27 cellular contexts compared by ENCODE assay signal in genomic region chr11:69180726-69181125, GRCh38. TPM values are rescaled to one million over a fixed set of nuclear protein-coding genes. Genes with fewer than 3 reads are reported as not detected.
"Had no signal": no experiment of that assay in that cellular context is flagged by ENCODE, and none has a peak within 500 bp of the region (broad histone marks: within the 10 kb centered on the region; RNA-seq: fewer than 3 reads in every experiment).

No MANE protein-coding gene starts in this region.

- H3K9me3 ChIP-seq: mucosa of descending colon, right atrium auricular region, right lobe of liver, uterus had no signal

- H3K27me3 ChIP-seq: heart right ventricle, hepatocyte, right atrium auricular region, right lobe of liver, tibial nerve, uterus had no signal

- H3K9me3 Mint-ChIP-seq: stimulated activated memory B cell treated with anti-CD40 and anti-IgM and Interleukin-4, amounts not matched to agents 10 μg/mL and 1 μg/mL and 100 μg/mL, for 72 hours; stimulated activated naive CD8-positive, alpha-beta T cell treated with anti-CD3 and anti-CD28 coated beads, Interleukin-15, amount 100 ng/mL, for 72 hours; type B pancreatic cell had no signal

- H3K9ac ChIP-seq: parathyroid adenoma had no signal

- H3K36me3 ChIP-seq: heart right ventricle, left ventricle myocardium inferior, right atrium auricular region, right lobe of liver, tibial nerve, uterus had no signal

- H3K4me3 ChIP-seq: heart right ventricle, hepatocyte, left ventricle myocardium inferior, lung, mucosa of descending colon, right atrium auricular region, right lobe of liver, smooth muscle cell, tibial nerve, uterus had no signal

- H3K27ac Mint-ChIP-seq: naive thymus-derived CD4-positive, alpha-beta T cell; progenitor cell of endocrine pancreas; stimulated activated memory B cell treated with anti-CD40 and anti-IgM and Interleukin-4, amounts not matched to agents 10 μg/mL and 1 μg/mL and 100 μg/mL, for 72 hours; stimulated activated naive CD8-positive, alpha-beta T cell treated with anti-CD3 and anti-CD28 coated beads, Interleukin-15, amount 100 ng/mL, for 72 hours; type B pancreatic cell had no signal

- DNase-seq: heart right ventricle; islet precursor cell; left ventricle myocardium inferior; mesendoderm; midbrain; mucosa of descending colon; naive thymus-derived CD4-positive, alpha-beta T cell; nucleus accumbens; stimulated activated CD4-positive, alpha-beta T cell treated with anti-CD3 and anti-CD28 coated beads, Interleukin-1b, Interleukin-23, amount 100 ng/mL, for 48 hours; stimulated activated CD4-positive, alpha-beta T cell treated with anti-CD3 and anti-CD28 coated beads, Interleukin-2, amount 100 ng/mL, for 48 hours; stimulated activated CD4-positive, alpha-beta T cell treated with anti-CD3 and anti-CD28 coated beads, Interleukin-4, amount 100 ng/mL, for 4 hours; stimulated activated CD8-positive, alpha-beta memory T cell treated with anti-CD3 and anti-CD28 coated beads, Interleukin-4, amount 100 ng/mL, for 48 hours; stimulated activated naive CD4-positive, alpha-beta T cell treated with Interleukin-2 at 50 U/mL for 16 hours; stimulated activated naive CD8-positive, alpha-beta T cell treated with anti-CD3 and anti-CD28 coated beads, Interleukin-15, amount 100 ng/mL, for 72 hours; substantia nigra; uterus had no signal

- H3K36me3 Mint-ChIP-seq: stimulated activated memory B cell treated with anti-CD40 and anti-IgM and Interleukin-4, amounts not matched to agents 10 μg/mL and 1 μg/mL and 100 μg/mL, for 72 hours; type B pancreatic cell had no signal

- ATAC-seq: heart right ventricle; mucosa of descending colon; naive thymus-derived CD4-positive, alpha-beta T cell; stimulated activated memory B cell treated with anti-CD40 and anti-IgM and Interleukin-4, amounts not matched to agents 10 μg/mL and 1 μg/mL and 100 μg/mL, for 72 hours; stimulated activated naive CD8-positive, alpha-beta T cell treated with anti-CD3 and anti-CD28 coated beads, Interleukin-15, amount 100 ng/mL, for 72 hours had no signal

- H3K27ac ChIP-seq: heart right ventricle, hepatocyte, left ventricle myocardium inferior, parathyroid adenoma, right atrium auricular region, right lobe of liver, tibial nerve, uterus had no signal

- H3K4me1 ChIP-seq: heart right ventricle, left ventricle myocardium inferior, parathyroid adenoma, right atrium auricular region, right lobe of liver, tibial nerve, uterus had no signal

- H3K4me3 Mint-ChIP-seq: naive thymus-derived CD4-positive, alpha-beta T cell; stimulated activated memory B cell treated with anti-CD40 and anti-IgM and Interleukin-4, amounts not matched to agents 10 μg/mL and 1 μg/mL and 100 μg/mL, for 72 hours; stimulated activated naive CD8-positive, alpha-beta T cell treated with anti-CD3 and anti-CD28 coated beads, Interleukin-15, amount 100 ng/mL, for 72 hours; type B pancreatic cell had no signal

RNA-seq across cellular contexts. Expression of gene SMIM38, which starts 25.0 kb away (rescaled TPM):
- total RNA-seq: kidney epithelial cell, left ventricle myocardium inferior, right lobe of liver had no signal
- polyA plus RNA-seq: naive thymus-derived CD4-positive, alpha-beta T cell; smooth muscle cell had no signal
